Comparison of ENCODE assay signal across 8 cellular contexts in genomic region chr11:60924906-60925684, GRCh38. TPM values are rescaled to one million over a fixed set of nuclear protein-coding genes. Genes with fewer than 3 reads are reported as not detected.
DNase-seq lines count a peak whose midpoint lies in the region; ATAC-seq and TF ChIP-seq lines count a peak whose summit lies in the region.

No MANE protein-coding gene starts in this region.

- H3K4me1 ChIP-seq in PC-9 (replicated peaks; ENCODE audit: insufficient read depth) (peaks cover 13% of the 10 kb centered on the region), esophagus squamous epithelium (peaks cover 21 to 59% (median 27%) of the 10 kb centered on the region in 3 donors), parathyroid adenoma (no peaks in the 10 kb centered on the region)

- CTCF ChIA-PET in PC-9 (lab: Charles Lee), result no interaction called here

- 0% methylated on average over 4 of the region's 33 CpGs; no CpG with 5 or more reads in 1 of the 2 donors for WGBS in esophagus squamous epithelium, 2 donors

- H3K36me3 ChIP-seq in PC-9 (ENCODE audit: low read depth) (0 out of 2 replicates have a peak, but pooled peaks cover 10% of the 10 kb centered on the region), esophagus squamous epithelium (peaks cover 27 to 51% (median 28%) of the 10 kb centered on the region in 3 donors), parathyroid adenoma (ENCODE audit: control insufficient read depth, insufficient read depth, low read length) (no peaks in the 10 kb centered on the region)

- POLR2A ChIA-PET in PC-9 (lab: Charles Lee; ENCODE audit: unreplicated experiment), result interaction anchor here (0.6 kb wide), 1 partner anchor 18 kb away, joined by 6 read pairs; no protein-coding TSS in a partner anchor

- intact Hi-C loops in PC-9 (cut with micrococcal nuclease; ENCODE audit: unreplicated experiment) (loop anchor here (1.0 to 10.0 kb wide), 4 partner anchors 9 to 940 kb away; partner anchors contain the start of gene CD6), esophagus squamous epithelium (cut with DNase I) (no loop called here)

- H3K9me3 ChIP-seq in PC-9 (ENCODE audit: insufficient read depth, low read depth), result no peaks in the 10 kb centered on the region
- H3K9me3 ChIP-seq in esophagus squamous epithelium, result no peaks in the 10 kb centered on the region
- H3K9me3 ChIP-seq in parathyroid adenoma (ENCODE audit: control insufficient read depth, low read length), result no peaks in the 10 kb centered on the region

- H3K79me2 ChIP-seq in PC-9 (ENCODE audit: low read depth) (no peaks in the 10 kb centered on the region), parathyroid adenoma (no peaks in the 10 kb centered on the region)

- BruUV-seq in PC-9 (replicated peaks; lab: Mats Ljungman, UMichigan), result TSS peak; percentile 17

- H3F3A ChIP-seq in PC-9 (ENCODE audit: insufficient read depth, low read depth), result peaks cover 12% of the 10 kb centered on the region; the same call in 1 of the 2 replicates

- H3K27ac ChIP-seq in PC-9, result no peak overlapping the region
- peak overlapping the region in 3 of 4 donors; percentile 40 to 74 (median 59) for H3K27ac ChIP-seq in esophagus squamous epithelium
- H3K27ac ChIP-seq in parathyroid adenoma, result no peak overlapping the region

- no peaks in the 10 kb centered on the region for H3K9me2 ChIP-seq in PC-9 (ENCODE audit: insufficient read depth)

- H3K27me3 ChIP-seq in PC-9 (ENCODE audit: insufficient read depth, low read depth) (no peaks in the 10 kb centered on the region), esophagus squamous epithelium (peaks cover 0 to 30% (median 0%) of the 10 kb centered on the region in 4 donors), parathyroid adenoma (ENCODE audit: control insufficient read depth, insufficient read depth, low read length) (no peaks in the 10 kb centered on the region)

- no peak overlapping the region for H3K9ac ChIP-seq in parathyroid adenoma

- no peak for ATAC-seq in GM18498 (IDR thresholded peaks at IDR 0.05; ENCODE audit: unreplicated experiment)

- TF ChIP-seq CTCF in PC-9 (conservative IDR thresholded peaks at IDR 0.05) (no peak), esophagus squamous epithelium (IDR thresholded peaks at IDR 0.05) (no peak), parathyroid adenoma (IDR thresholded peaks at IDR 0.05) (no peak)

- no peak for TF ChIP-seq POLR2A in esophagus squamous epithelium (IDR thresholded peaks at IDR 0.05)

- no peaks in the 10 kb centered on the region for H4K20me1 ChIP-seq in PC-9 (ENCODE audit: insufficient read depth)

- H2AFZ ChIP-seq in PC-9 (peak overlapping the region; percentile 84), parathyroid adenoma (peak overlapping the region; percentile 66)

- H3K4me3 ChIP-seq in PC-9 (peak overlapping the region; percentile 74), esophagus squamous epithelium (peak overlapping the region; percentile 57 to 81 (median 63)), parathyroid adenoma (ENCODE audit: low read depth, low read length) (peak overlapping the region; percentile 55)

- peak; percentile 42 for DNase-seq in NCI-H82 (lab: John Stamatoyannopoulos, UW)
- DNase-seq in NCI-H82 treated with DMSO at 0.1 percent for 48 hours (lab: John Stamatoyannopoulos, UW; ENCODE audit: unreplicated experiment), result no peak
- no peak for DNase-seq in PC-9
- no peak for DNase-seq in esophagus squamous epithelium (lab: John Stamatoyannopoulos, UW)
- no peak for DNase-seq in NCI-H446 treated with DMSO at 0.1 percent for 48 hours (lab: John Stamatoyannopoulos, UW)
- no peak for DNase-seq in activated CD4-positive, CD25-positive, alpha-beta regulatory T cell (lab: John Stamatoyannopoulos, UW)

- H3K4me2 ChIP-seq in PC-9 (peak overlapping the region; percentile 91), parathyroid adenoma (ENCODE audit: low read length) (peak overlapping the region; percentile 67)

RNA-seq across cellular contexts. Expression of gene TMEM132A, which starts 0.8 kb away (rescaled TPM):
- total RNA-seq in PC-9 (2021), result 54.4 and 90.3 TPM in 2 replicates
- total RNA-seq in esophagus squamous epithelium, result 10 to 100 TPM; 11.8 to 52.7 (median 17.8) TPM

RNA-seq across cellular contexts. Expression of gene TMEM109, which starts 11.1 kb away (rescaled TPM):
- total RNA-seq in PC-9 (2021) (104 and 105 TPM in 2 replicates), esophagus squamous epithelium (100 to 1,000 TPM in 1 of 4 donors, 10 to 100 TPM in 3; 66.7 to 115 (median 89.0) TPM)

RNA-seq across cellular contexts. Expression of gene PRPF19, which starts 18.7 kb away (rescaled TPM):
- total RNA-seq in PC-9 (2021), result 135 and 160 TPM in 2 replicates
- total RNA-seq in esophagus squamous epithelium, result 10 to 100 TPM; 65.0 to 90.2 (median 84.1) TPM

RNA-seq across cellular contexts. Expression of gene SLC15A3, which starts 26.9 kb away (rescaled TPM):
- total RNA-seq in PC-9 (2021), result 2.7 and 5.5 TPM in 2 replicates
- total RNA-seq in esophagus squamous epithelium, result 10 to 100 TPM in 2 of 4 donors, 1 to 10 TPM in 2; 4.0 to 11.5 (median 7.9) TPM

RNA-seq across cellular contexts. Expression of gene CD6, which starts 46.4 kb away (rescaled TPM):
- total RNA-seq in PC-9 (2021) (0.74 and 3.3 TPM in 2 replicates), esophagus squamous epithelium (1 to 10 TPM in 3 of 4 donors, under 1 TPM in 1; 0.79 to 4.4 (median 1.4) TPM)

Comparison
In these comparisons a context has a peak if more than half of its experiments do, and no peak if none do; other contexts are left out.
1. H3K27ac ChIP-seq: peak in esophagus squamous epithelium (3 of 4); none in PC-9 (single experiment) and parathyroid adenoma (single experiment).
2. Peak in every context shown above with its lines, with median percentiles within 50 percentile points of each other: H3K4me3 ChIP-seq.